10 cellular contexts compared by ENCODE assay signal in genomic region chr19:3243851-3244700, GRCh38. TPM values are rescaled to one million over a fixed set of nuclear protein-coding genes. Genes with fewer than 3 reads are reported as not detected.
DNase-seq lines count a peak whose midpoint lies in the region; TF ChIP-seq lines count a peak whose summit lies in the region.
"Had no signal": no experiment of that assay in that cellular context is flagged by ENCODE, and none has a peak within 500 bp of the region (broad histone marks: within the 10 kb centered on the region; RNA-seq: fewer than 3 reads in every experiment).

No MANE protein-coding gene starts in this region.

- H3F3A ChIP-seq in neural cell (ENCODE audit: insufficient read depth, low read length, poor library complexity, severe bottlenecking): no peaks in the 10 kb centered on the region

- no peak overlapping the region for H2AFZ ChIP-seq in neural cell (ENCODE audit: low read depth, low read length)

- H3K9me3 Mint-ChIP-seq in T-helper 2 cell treated with Interferon-gamma antibody and Interleukin-4, amounts not matched to agents 5 μg/mL and 100 μg/mL, for 36 hours: no peaks in the 10 kb centered on the region

- no peak for TF ChIP-seq RAD21 in neural cell (conservative IDR thresholded peaks at IDR 0.05)

- H3K4me3 Mint-ChIP-seq in T-helper 2 cell treated with Interferon-gamma antibody and Interleukin-4, amounts not matched to agents 5 μg/mL and 100 μg/mL, for 36 hours: no peak overlapping the region
- H3K4me3 Mint-ChIP-seq: naive B cell had no signal

- TF ChIP-seq EP300 in neural cell (conservative IDR thresholded peaks at IDR 0.05; ENCODE audit: poor library complexity, severe bottlenecking): no peak

- H3K36me3 ChIP-seq in neural cell (ENCODE audit: insufficient read depth, low read length): no peaks in the 10 kb centered on the region
- H3K36me3 ChIP-seq: SJSA1 had no signal

- H3K36me3 Mint-ChIP-seq in T-helper 2 cell treated with Interferon-gamma antibody and Interleukin-4, amounts not matched to agents 5 μg/mL and 100 μg/mL, for 36 hours (ENCODE audit: low read depth): no peaks in the 10 kb centered on the region
- H3K36me3 Mint-ChIP-seq: naive B cell had no signal

- no peak overlapping the region for H3K27ac Mint-ChIP-seq in T-helper 2 cell treated with Interferon-gamma antibody and Interleukin-4, amounts not matched to agents 5 μg/mL and 100 μg/mL, for 36 hours

- no peak overlapping the region for H3K27ac ChIP-seq in neural cell (ENCODE audit: low read length)
- H3K27ac ChIP-seq: SJSA1 had no signal

- no peaks in the 10 kb centered on the region for H3K27me3 ChIP-seq in neural cell (ENCODE audit: insufficient read depth, low read depth, low read length)
- H3K27me3 ChIP-seq: SJSA1 had no signal

- DNase-seq in NCI-H82 (lab: John Stamatoyannopoulos, UW) (peak; percentile 24), NCI-H82 treated with DMSO at 0.1 percent for 48 hours (lab: John Stamatoyannopoulos, UW; ENCODE audit: unreplicated experiment) (no peak), cardiac fibroblast (ENCODE audit: low read depth in 2 of 2) (peak; percentile 39 to 65), NCI-H1436 treated with DMSO at 0.1 percent for 48 hours (lab: John Stamatoyannopoulos, UW) (no peak), GM20000 (ENCODE audit: low spot score) (no peak), occipital lobe (lab: John Stamatoyannopoulos, UW) (no peak)
- peak; percentile 35 for DNase-seq in T-helper 2 cell treated with Interferon-gamma antibody and Interleukin-4, amounts not matched to agents 5 μg/mL and 100 μg/mL, for 36 hours (ENCODE audit: low spot score)
- DNase-seq: naive B cell had no signal

- no peaks in the 10 kb centered on the region for H3K9me3 ChIP-seq in neural cell (ENCODE audit: low read length)
- H3K9me3 ChIP-seq: SJSA1 had no signal

- H3K9me2 ChIP-seq in neural cell (ENCODE audit: insufficient read depth, low read length): no peaks in the 10 kb centered on the region

- H3K4me3 ChIP-seq in cardiac fibroblast (replicated peaks in 1 of 2; ENCODE audit: low read depth in 2 of 2, low read length in 2 of 2) (no peak overlapping the region), neural cell (ENCODE audit: low read length) (no peak overlapping the region)
- H3K4me3 ChIP-seq: SJSA1 had no signal

- H3K79me2 ChIP-seq in neural cell (replicated peaks; ENCODE audit: insufficient read depth, low read length): no peaks in the 10 kb centered on the region

- TF ChIP-seq CTCF in cardiac fibroblast (IDR thresholded peaks at IDR 0.05; ENCODE audit: low read depth, low read length) (no peak), neural cell (IDR thresholded peaks at IDR 0.05; ENCODE audit: poor library complexity, severe bottlenecking) (no peak), GM20000 (IDR thresholded peaks at IDR 0.05; ENCODE audit: extremely low read depth, missing control alignments) (no peak)

- H3K4me1 Mint-ChIP-seq in T-helper 2 cell treated with Interferon-gamma antibody and Interleukin-4, amounts not matched to agents 5 μg/mL and 100 μg/mL, for 36 hours (ENCODE audit: low read depth): no peaks in the 10 kb centered on the region
- H3K4me1 Mint-ChIP-seq: naive B cell had no signal

- H4K20me1 ChIP-seq in neural cell (ENCODE audit: insufficient read depth): no peaks in the 10 kb centered on the region

- H3K4me2 ChIP-seq in neural cell (ENCODE audit: low read length): no peak overlapping the region

- no peaks in the 10 kb centered on the region for H3K27me3 Mint-ChIP-seq in T-helper 2 cell treated with Interferon-gamma antibody and Interleukin-4, amounts not matched to agents 5 μg/mL and 100 μg/mL, for 36 hours (ENCODE audit: low read depth)

- no peak overlapping the region for H3K9ac ChIP-seq in neural cell (ENCODE audit: low read length)

TF ChIP-seq in neural cell, 6 proteins besides CTCF, POLR2A, EP300 and RAD21:
- TF ChIP-seq EZH2 (IDR thresholded peaks at IDR 0.05; ENCODE audit: borderline replicate concordance, insufficient read depth, low read length, poor library complexity, severe bottlenecking) (no peak), TAF1 (IDR thresholded peaks at IDR 0.05; ENCODE audit: low read depth) (no peak), POLR2AphosphoS5 (IDR thresholded peaks at IDR 0.05) (peak; percentile 18), MXI1 (conservative IDR thresholded peaks at IDR 0.05; ENCODE audit: poor library complexity, severe bottlenecking) (no peak), REST (IDR thresholded peaks at IDR 0.05; ENCODE audit: borderline replicate concordance) (no peak), SMC3 (conservative IDR thresholded peaks at IDR 0.05; ENCODE audit: poor library complexity) (no peak)

RNA-seq across cellular contexts. Expression of gene CELF5, which starts 19.6 kb away (rescaled TPM):
- 130 and 147 TPM in 2 replicates for polyA plus RNA-seq in neural cell
- polyA minus RNA-seq in neural cell: 103 and 118 TPM in 2 replicates
- total RNA-seq in occipital lobe: 51.6 TPM
- total RNA-seq: SJSA1 had no signal

RNA-seq across cellular contexts. Expression of gene NCLN, which starts 58.3 kb away (rescaled TPM):
- 21.1 and 23.5 TPM in 2 replicates for polyA plus RNA-seq in neural cell
- polyA minus RNA-seq in neural cell: 13.7 and 20.9 TPM in 2 replicates
- total RNA-seq in occipital lobe: 11.9 TPM

Comparison
In these comparisons a context has a peak if more than half of its experiments do, and no peak if none do; other contexts are left out.
1. DNase-seq: peak in NCI-H82 (single experiment), T-helper 2 cell treated with Interferon-gamma antibody and Interleukin-4, amounts not matched to agents 5 μg/mL and 100 μg/mL, for 36 hours (single experiment) and cardiac fibroblast (2 of 2); none in NCI-H82 treated with DMSO at 0.1 percent for 48 hours (single experiment), NCI-H1436 treated with DMSO at 0.1 percent for 48 hours (single experiment), GM20000 (single experiment) and occipital lobe (single experiment).